Comparison of ENCODE assay signal across 13 cellular contexts in the genomic region with DNA sequence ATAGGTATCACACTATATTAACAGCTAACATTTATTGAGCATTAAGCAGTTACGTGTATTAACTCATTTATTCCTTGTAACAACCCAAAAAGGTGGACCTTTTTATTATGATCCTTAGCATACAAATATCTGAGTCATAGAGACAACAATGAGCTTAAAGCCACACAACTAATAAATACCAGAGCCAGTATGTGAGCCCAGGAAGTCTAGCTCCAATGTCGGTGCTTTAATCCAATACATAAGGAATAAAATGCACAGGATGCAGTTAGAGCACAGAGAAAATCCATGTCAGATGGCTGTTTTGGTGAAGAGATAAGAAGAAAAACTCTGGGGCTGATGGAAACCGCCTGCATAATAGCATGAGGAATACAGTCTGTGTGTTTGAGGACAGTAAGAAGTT.
DNase-seq lines count a peak whose midpoint lies in the region; ATAC-seq and TF ChIP-seq lines count a peak whose summit lies in the region.
"Had no signal": no experiment of that assay in that cellular context is flagged by ENCODE, and none has a peak within 500 bp of the region (broad histone marks: within the 10 kb centered on the region; RNA-seq: fewer than 3 reads in every experiment).

No MANE protein-coding gene starts in this region.

- DNase-seq in NCI-H82 (lab: John Stamatoyannopoulos, UW) (peak; percentile 24), NCI-H82 treated with DMSO at 0.1 percent for 48 hours (lab: John Stamatoyannopoulos, UW; ENCODE audit: unreplicated experiment) (no peak), HT-29 (ENCODE audit: low spot score) (peak; percentile 12), epithelial cell of esophagus (ENCODE audit: low read depth) (peak; percentile 7), NCI-H748 treated with DMSO at 0.1 percent for 48 hours (lab: John Stamatoyannopoulos, UW) (no peak), nucleus accumbens (lab: John Stamatoyannopoulos, UW) (no peak)
- DNase-seq: AML-193; CD4-positive, alpha-beta memory T cell; HCEC 1CT had no signal

- no peak for TF ChIP-seq CTCF in epithelial cell of esophagus (IDR thresholded peaks at IDR 0.05; ENCODE audit: insufficient read depth, low read depth, low read length, missing control alignments)

- no peak overlapping the region for H3K4me3 ChIP-seq in epithelial cell of esophagus (ENCODE audit: low read length)
- H3K4me3 ChIP-seq: A549, GM23338 had no signal

- no peak for ATAC-seq in GM19463 (IDR thresholded peaks at IDR 0.05; ENCODE audit: unreplicated experiment)
- ATAC-seq: A549, GM23338, HepG2 had no signal

Comparison
In these comparisons a context has a peak if more than half of its experiments do, and no peak if none do; other contexts are left out.
1. DNase-seq: peak in NCI-H82 (single experiment), HT-29 (single experiment) and epithelial cell of esophagus (single experiment); none in NCI-H82 treated with DMSO at 0.1 percent for 48 hours (single experiment), NCI-H748 treated with DMSO at 0.1 percent for 48 hours (single experiment) and nucleus accumbens (0 of 56).